ENCODE assay signal across 8 cellular contexts in the genomic region with DNA sequence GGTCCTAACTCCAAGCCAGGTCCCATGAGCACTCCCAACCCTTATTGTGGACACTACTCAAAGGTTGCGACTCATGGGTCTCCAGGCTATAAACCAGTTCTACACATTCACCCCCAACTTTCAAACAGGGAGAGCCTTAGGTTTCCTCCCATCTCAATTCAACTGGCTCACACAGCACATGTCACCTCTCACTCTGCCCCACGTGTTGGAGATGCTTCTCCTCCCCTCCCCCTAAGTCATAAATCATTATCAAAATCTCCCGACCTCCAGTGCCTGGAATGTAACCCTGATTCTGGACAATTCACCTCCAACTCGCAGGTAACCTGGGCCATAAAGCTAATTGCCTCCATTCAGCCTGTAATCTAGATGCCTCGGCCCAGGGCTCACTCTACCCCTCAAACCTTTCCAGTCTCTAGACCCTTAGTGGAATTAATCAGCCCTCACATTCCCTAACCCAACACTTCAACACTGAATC. TPM values are rescaled to one million over a fixed set of nuclear protein-coding genes. Genes with fewer than 3 reads are reported as not detected.
DNase-seq lines count a peak whose midpoint lies in the region; ATAC-seq and TF ChIP-seq lines count a peak whose summit lies in the region.

No MANE protein-coding gene starts in this region.

- no peaks in the 10 kb centered on the region for H3K27me3 Mint-ChIP-seq in CD4-positive, alpha-beta T cell
- no peaks in the 10 kb centered on the region for H3K27me3 Mint-ChIP-seq in progenitor cell of endocrine pancreas

- CTCF ChIA-PET in CD4-positive, alpha-beta T cell (lab: Charles Lee), result interaction anchor here (1.8 kb wide), 1 partner anchor 102 kb away, joined by 4 read pairs; no protein-coding TSS in a partner anchor

- POLR2A ChIA-PET in CD4-positive, alpha-beta T cell (lab: Charles Lee), result interaction anchor here (1.4 kb wide), 1 partner anchor 10 kb away, joined by 5 read pairs; no protein-coding TSS in a partner anchor

- no peak for DNase-seq in CD4-positive, alpha-beta T cell
- peak; percentile 19 for DNase-seq in HS-27A (ENCODE audit: low read depth)
- DNase-seq in activated CD4-positive, alpha-beta T cell treated with anti-CD3 and anti-CD28 coated beads, Interleukin-2, amount 50 U/mL, for 48 hours, result peak; percentile 17 to 30
- DNase-seq in germinal center (ENCODE audit: low spot score), result peak; percentile 15
- no peak for DNase-seq in progenitor cell of endocrine pancreas (ENCODE audit: low spot score, unreplicated experiment)
- no peak for DNase-seq in T-helper 9 cell
- no peak for DNase-seq in NCI-H2081 treated with DMSO at 0.1 percent for 48 hours (lab: John Stamatoyannopoulos, UW)

- peak overlapping the region; percentile 98 for H3K4me3 Mint-ChIP-seq in CD4-positive, alpha-beta T cell
- H3K4me3 Mint-ChIP-seq in progenitor cell of endocrine pancreas (ENCODE audit: low read depth), result peak overlapping the region; percentile 91

- intact Hi-C loops in CD4-positive, alpha-beta T cell (cut with DNase I, micrococcal nuclease), result loop anchor here (2.0 to 5.0 kb wide), 4 partner anchors 45 to 437 kb away; a partner anchor contains a TSS

- H3K27ac ChIP-seq in CD4-positive, alpha-beta T cell (ENCODE audit: low read depth, low read length), result no peak overlapping the region

- peaks cover 55% of the 10 kb centered on the region for H3K4me1 Mint-ChIP-seq in CD4-positive, alpha-beta T cell (ENCODE audit: low read depth)
- H3K4me1 Mint-ChIP-seq in progenitor cell of endocrine pancreas (ENCODE audit: low read depth), result peaks cover 7% of the 10 kb centered on the region

- no peaks in the 10 kb centered on the region for H3K27me3 ChIP-seq in CD4-positive, alpha-beta T cell (ENCODE audit: control insufficient read depth, insufficient read depth, low read length)

- no peak for ATAC-seq in CD4-positive, alpha-beta T cell (ENCODE audit: poor library complexity)
- ATAC-seq in HG02610 (IDR thresholded peaks at IDR 0.05; ENCODE audit: unreplicated experiment), result no peak

- TF ChIP-seq CTCF in CD4-positive, alpha-beta T cell (IDR thresholded peaks at IDR 0.05), result no peak
- no peak for TF ChIP-seq CTCF in progenitor cell of endocrine pancreas (IDR thresholded peaks at IDR 0.05; ENCODE audit: unreplicated experiment)

- peak overlapping the region; percentile 9 for H3K27ac Mint-ChIP-seq in CD4-positive, alpha-beta T cell
- peak overlapping the region; percentile 89 for H3K27ac Mint-ChIP-seq in progenitor cell of endocrine pancreas

- H3K36me3 Mint-ChIP-seq in CD4-positive, alpha-beta T cell (ENCODE audit: low read depth), result peaks cover 32% of the 10 kb centered on the region
- peaks cover 4% of the 10 kb centered on the region for H3K36me3 Mint-ChIP-seq in progenitor cell of endocrine pancreas (ENCODE audit: insufficient read depth)

- H3K9me3 ChIP-seq in CD4-positive, alpha-beta T cell (ENCODE audit: control insufficient read depth, low read length), result no peaks in the 10 kb centered on the region

- no peaks in the 10 kb centered on the region for H3K9me3 Mint-ChIP-seq in CD4-positive, alpha-beta T cell
- H3K9me3 Mint-ChIP-seq in progenitor cell of endocrine pancreas (ENCODE audit: low read depth), result peaks cover 4% of the 10 kb centered on the region

RNA-seq across cellular contexts. Expression of a gene that starts 0.6 kb away (rescaled TPM):
- 10 to 100 TPM; 25.6 to 30.4 TPM for total RNA-seq in CD4-positive, alpha-beta T cell
- total RNA-seq in progenitor cell of endocrine pancreas, result 115 and 116 TPM in 2 replicates

RNA-seq across cellular contexts. Expression of a gene that starts 44.9 kb away (rescaled TPM):
- total RNA-seq in CD4-positive, alpha-beta T cell, result 1 to 10 TPM; 4.6 to 4.9 TPM
- 4.8 and 5.2 TPM in 2 replicates for total RNA-seq in progenitor cell of endocrine pancreas

Comparison
In these comparisons a context has a peak if more than half of its experiments do, and no peak if none do; other contexts are left out.
1. DNase-seq: peak in HS-27A (single experiment), activated CD4-positive, alpha-beta T cell treated with anti-CD3 and anti-CD28 coated beads, Interleukin-2, amount 50 U/mL, for 48 hours (2 of 2) and germinal center (single experiment); none in CD4-positive, alpha-beta T cell (0 of 10), progenitor cell of endocrine pancreas (single experiment), T-helper 9 cell (single experiment) and NCI-H2081 treated with DMSO at 0.1 percent for 48 hours (single experiment).